Comparison of ENCODE assay signal across 8 cellular contexts in the genomic region with DNA sequence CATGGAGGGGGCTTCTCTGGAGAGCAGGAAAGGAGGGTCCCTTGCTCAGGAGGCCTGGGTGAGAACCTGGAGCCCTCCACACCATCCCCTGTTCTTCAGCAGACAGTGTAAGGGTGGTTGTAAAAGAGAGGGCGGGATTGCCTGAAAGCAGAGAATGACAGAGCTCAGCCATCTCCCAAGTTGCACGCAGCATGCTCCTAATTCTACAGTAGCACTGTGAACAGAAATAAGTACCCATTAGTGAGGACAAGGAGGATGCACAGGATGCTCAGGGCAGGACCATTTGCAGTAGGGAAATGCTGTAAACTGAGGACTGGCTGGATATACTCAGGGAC. TPM values are rescaled to one million over a fixed set of nuclear protein-coding genes. Genes with fewer than 3 reads are reported as not detected.
DNase-seq lines count a peak whose midpoint lies in the region; ATAC-seq and TF ChIP-seq lines count a peak whose summit lies in the region.

No MANE protein-coding gene starts in this region.

- H3K4me1 Mint-ChIP-seq in activated naive CD4-positive, alpha-beta T cell treated with anti-CD3 and anti-CD28 coated beads, Interleukin-2, amount 10 ng/mL, durations not matched to agents 7 days and 5 days, result peaks cover 90% of the 10 kb centered on the region
- H3K4me1 Mint-ChIP-seq in activated CD4-positive, alpha-beta memory T cell treated with anti-CD3 and anti-CD28 coated beads for 36 hours (ENCODE audit: low read depth), result peaks cover 72% of the 10 kb centered on the region
- peaks cover 76% of the 10 kb centered on the region for H3K4me1 Mint-ChIP-seq in memory B cell
- peaks cover 4% of the 10 kb centered on the region for H3K4me1 Mint-ChIP-seq in chondrocyte (ENCODE audit: low read depth)

- CTCF ChIA-PET in activated naive CD4-positive, alpha-beta T cell treated with anti-CD3 and anti-CD28 coated beads, Interleukin-2, amount 10 ng/mL, durations not matched to agents 7 days and 5 days (lab: Charles Lee), result interaction anchor here (0.7 to 4.4 kb wide), 4 partner anchors 7 to 89 kb away, joined by 3 to 33 read pairs (median 16); a partner anchor contains a TSS
- CTCF ChIA-PET in activated CD4-positive, alpha-beta memory T cell treated with anti-CD3 and anti-CD28 coated beads for 36 hours (lab: Charles Lee), result interaction anchor here (1.3 to 1.5 kb wide), 2 partner anchors 8 to 51 kb away, joined by 6 read pairs; a partner anchor contains a TSS

- H3K4me1 ChIP-seq in thymus (ENCODE audit: control insufficient read depth, insufficient read depth, low read length), result peaks cover 37% of the 10 kb centered on the region

- DNase-seq in activated naive CD4-positive, alpha-beta T cell treated with anti-CD3 and anti-CD28 coated beads, Interleukin-2, amount 10 ng/mL, durations not matched to agents 7 days and 5 days, result no peak
- DNase-seq in activated naive CD4-positive, alpha-beta T cell (lab: John Stamatoyannopoulos, UW), result no peak
- no peak for DNase-seq in activated CD4-positive, alpha-beta memory T cell treated with anti-CD3 and anti-CD28 coated beads for 36 hours
- DNase-seq in memory B cell (ENCODE audit: low spot score in 2 of 2), result no peak
- DNase-seq in SIG-M5 (lab: John Stamatoyannopoulos, UW), result no peak
- no peak for DNase-seq in chondrocyte (ENCODE audit: low spot score)

- H3K27me3 ChIP-seq in thymus (ENCODE audit: control insufficient read depth, insufficient read depth), result no peaks in the 10 kb centered on the region

- H3K27ac Mint-ChIP-seq in activated naive CD4-positive, alpha-beta T cell treated with anti-CD3 and anti-CD28 coated beads, Interleukin-2, amount 10 ng/mL, durations not matched to agents 7 days and 5 days, result peak overlapping the region; percentile 99
- H3K27ac Mint-ChIP-seq in activated CD4-positive, alpha-beta memory T cell treated with anti-CD3 and anti-CD28 coated beads for 36 hours, result peak overlapping the region; percentile 97
- H3K27ac Mint-ChIP-seq in memory B cell (peak overlapping the region; percentile 95), chondrocyte (ENCODE audit: unreplicated experiment) (no peak overlapping the region)

- H3K27me3 Mint-ChIP-seq in activated naive CD4-positive, alpha-beta T cell treated with anti-CD3 and anti-CD28 coated beads, Interleukin-2, amount 10 ng/mL, durations not matched to agents 7 days and 5 days, result no peaks in the 10 kb centered on the region
- no peaks in the 10 kb centered on the region for H3K27me3 Mint-ChIP-seq in activated CD4-positive, alpha-beta memory T cell treated with anti-CD3 and anti-CD28 coated beads for 36 hours
- H3K27me3 Mint-ChIP-seq in memory B cell (no peaks in the 10 kb centered on the region), chondrocyte (ENCODE audit: low read depth) (peaks cover 3% of the 10 kb centered on the region)

- 58% methylated on average over 2 of the region's 2 CpGs for WGBS in thymus

- peak overlapping the region; percentile 84 for H3K4me3 ChIP-seq in thymus (ENCODE audit: low read length)

- TF ChIP-seq CTCF in chondrocyte (IDR thresholded peaks at IDR 0.05), result no peak

- no peaks in the 10 kb centered on the region for H3K9me3 ChIP-seq in thymus (ENCODE audit: control insufficient read depth)

- ATAC-seq in memory B cell (ENCODE audit: low read depth) (no peak), HG02588 (IDR thresholded peaks at IDR 0.05; ENCODE audit: unreplicated experiment) (no peak)

- H3K36me3 Mint-ChIP-seq in activated naive CD4-positive, alpha-beta T cell treated with anti-CD3 and anti-CD28 coated beads, Interleukin-2, amount 10 ng/mL, durations not matched to agents 7 days and 5 days, result peaks cover 66% of the 10 kb centered on the region
- H3K36me3 Mint-ChIP-seq in activated CD4-positive, alpha-beta memory T cell treated with anti-CD3 and anti-CD28 coated beads for 36 hours, result peaks cover 17% of the 10 kb centered on the region
- H3K36me3 Mint-ChIP-seq in memory B cell (peaks cover 23% of the 10 kb centered on the region), chondrocyte (ENCODE audit: low read depth) (no peaks in the 10 kb centered on the region)

- no peaks in the 10 kb centered on the region for H3K9me3 Mint-ChIP-seq in activated naive CD4-positive, alpha-beta T cell treated with anti-CD3 and anti-CD28 coated beads, Interleukin-2, amount 10 ng/mL, durations not matched to agents 7 days and 5 days
- no peaks in the 10 kb centered on the region for H3K9me3 Mint-ChIP-seq in activated CD4-positive, alpha-beta memory T cell treated with anti-CD3 and anti-CD28 coated beads for 36 hours
- H3K9me3 Mint-ChIP-seq in memory B cell, result no peaks in the 10 kb centered on the region
- H3K9me3 Mint-ChIP-seq in chondrocyte (ENCODE audit: low read depth), result no peaks in the 10 kb centered on the region

- peaks cover 45% of the 10 kb centered on the region for H3K36me3 ChIP-seq in thymus (ENCODE audit: control insufficient read depth, insufficient read depth)

- peak overlapping the region; percentile 97 for H3K27ac ChIP-seq in thymus (ENCODE audit: low read depth)

- H3K4me3 Mint-ChIP-seq in activated naive CD4-positive, alpha-beta T cell treated with anti-CD3 and anti-CD28 coated beads, Interleukin-2, amount 10 ng/mL, durations not matched to agents 7 days and 5 days, result peak overlapping the region; percentile 81
- H3K4me3 Mint-ChIP-seq in activated CD4-positive, alpha-beta memory T cell treated with anti-CD3 and anti-CD28 coated beads for 36 hours, result peak overlapping the region; percentile 82
- H3K4me3 Mint-ChIP-seq in memory B cell (peak overlapping the region; percentile 7), chondrocyte (ENCODE audit: unreplicated experiment) (no peak overlapping the region)

- intact Hi-C loops in activated CD4-positive, alpha-beta memory T cell treated with anti-CD3 and anti-CD28 coated beads for 36 hours (cut with micrococcal nuclease), result loop anchor here (2.0 to 10.0 kb wide), 2 partner anchors 135 to 431 kb away; a partner anchor contains a TSS

- POLR2A ChIA-PET in activated CD4-positive, alpha-beta memory T cell treated with anti-CD3 and anti-CD28 coated beads for 36 hours (lab: Charles Lee), result interaction anchor here (5.4 kb wide), 1 partner anchor 7 kb away, joined by 95 read pairs; a partner anchor contains a TSS

RNA-seq across cellular contexts. Expression of a gene that starts 8.4 kb away (rescaled TPM):
- 10 to 100 TPM; 24.6 to 27.6 TPM for total RNA-seq in activated CD4-positive, alpha-beta memory T cell treated with anti-CD3 and anti-CD28 coated beads for 36 hours
- 30.9 TPM for polyA plus RNA-seq in thymus
- 1.2 to 1.5 TPM (median 1.3 TPM) in 3 replicates for total RNA-seq in chondrocyte

RNA-seq across cellular contexts. Expression of a gene that starts 37.5 kb away (rescaled TPM):
- total RNA-seq in activated CD4-positive, alpha-beta memory T cell treated with anti-CD3 and anti-CD28 coated beads for 36 hours, result 10 to 100 TPM; 28.7 to 29.1 TPM
- polyA plus RNA-seq in thymus, result 38.4 TPM
- total RNA-seq in chondrocyte, result 21.4 to 29.1 TPM (median 21.7 TPM) in 3 replicates

RNA-seq across cellular contexts. Expression of a gene that starts 57.9 kb away (rescaled TPM):
- total RNA-seq in activated CD4-positive, alpha-beta memory T cell treated with anti-CD3 and anti-CD28 coated beads for 36 hours, result 100 to 1,000 TPM; 430 to 443 TPM
- polyA plus RNA-seq in thymus, result 122 TPM
- total RNA-seq in chondrocyte, result 333 to 456 TPM (median 450 TPM) in 3 replicates

Comparison
In these comparisons a context has a peak if more than half of its experiments do, and no peak if none do; other contexts are left out.
1. RNA of a gene that starts 8.4 kb away (total RNA-seq): 24.6 to 27.6 TPM in activated CD4-positive, alpha-beta memory T cell treated with anti-CD3 and anti-CD28 coated beads for 36 hours; 1.2 to 1.5 TPM in chondrocyte; every median in the first group is over 10 times any median in the second.